8 cellular contexts compared by ENCODE assay signal in genomic region chr7:35694784-35695627, GRCh38. TPM values are rescaled to one million over a fixed set of nuclear protein-coding genes. Genes with fewer than 3 reads are reported as not detected.
DNase-seq lines count a peak whose midpoint lies in the region; ATAC-seq and TF ChIP-seq lines count a peak whose summit lies in the region.

Gene HERPUD2 (minus strand): TSS chr7:35695135. CDS start chr7:35694330, 805 bp downstream.

- H3K36me3 ChIP-seq in suprapubic skin, result no peaks in the 10 kb centered on the region

- peaks cover 30 to 32% of the 10 kb centered on the region in 2 donors for H3K36me3 Mint-ChIP-seq in activated naive CD4-positive, alpha-beta T cell treated with anti-CD3 and anti-CD28 coated beads, Interleukin-2, amount 50 U/mL, for 72 hours

- TF ChIP-seq POLR2A in GM10847 (IDR thresholded peaks at IDR 0.05; ENCODE audit: extremely low read depth, insufficient read length) (peak; percentile 75), suprapubic skin (IDR thresholded peaks at IDR 0.05) (peak in 1 of 2 donors; percentile 83)

- no peaks in the 10 kb centered on the region for H3K27me3 ChIP-seq in suprapubic skin

- peak within 1 kb of the TSS; percentile 97 to 98 for H3K27ac Mint-ChIP-seq in activated naive CD4-positive, alpha-beta T cell treated with anti-CD3 and anti-CD28 coated beads, Interleukin-2, amount 50 U/mL, for 72 hours

- DNase-seq in NCI-H1105 (lab: John Stamatoyannopoulos, UW) (peak; percentile 92), SKM-1 (lab: John Stamatoyannopoulos, UW; ENCODE audit: unreplicated experiment) (peak; percentile 74), glomerular endothelial cell (ENCODE audit: extremely low read depth, low read depth, low spot score) (no peak), occipital lobe (lab: John Stamatoyannopoulos, UW) (peak; percentile 91), suprapubic skin (ENCODE audit: low spot score in 2 of 2) (peak; percentile 95 to 97)
- peak; percentile 87 to 92 for DNase-seq in activated naive CD4-positive, alpha-beta T cell treated with anti-CD3 and anti-CD28 coated beads, Interleukin-2, amount 50 U/mL, for 72 hours (ENCODE audit: low spot score in 2 of 2)

- peaks cover 5 to 7% of the 10 kb centered on the region in 2 donors for H3K9me3 Mint-ChIP-seq in activated naive CD4-positive, alpha-beta T cell treated with anti-CD3 and anti-CD28 coated beads, Interleukin-2, amount 50 U/mL, for 72 hours

- 0% methylated on average over 14 of the region's 73 CpGs for whole genome bisulfite sequencing in suprapubic skin

- TF ChIP-seq EP300 in suprapubic skin (IDR thresholded peaks at IDR 0.05), result no peak

- no peak for TF ChIP-seq CTCF in suprapubic skin (IDR thresholded peaks at IDR 0.05)

- no peaks in the 10 kb centered on the region for H3K9me3 ChIP-seq in suprapubic skin

- peaks cover 46% of the 10 kb centered on the region for H3K4me1 ChIP-seq in suprapubic skin

- peak within 1 kb of the TSS; percentile 85 for H3K4me3 ChIP-seq in suprapubic skin

- H3K27ac ChIP-seq in suprapubic skin, result peak within 1 kb of the TSS; percentile 94

- peak; percentile 95 for ATAC-seq in HG02642 (IDR thresholded peaks at IDR 0.05; ENCODE audit: poor library complexity, unreplicated experiment)
- ATAC-seq in activated naive CD4-positive, alpha-beta T cell treated with anti-CD3 and anti-CD28 coated beads, Interleukin-2, amount 50 U/mL, for 72 hours, result peak; percentile 86 to 89

RNA-seq across cellular contexts. Expression of gene HERPUD2, which starts in this region (rescaled TPM):
- 10 to 100 TPM; 21.9 to 22.3 TPM for total RNA-seq in activated naive CD4-positive, alpha-beta T cell treated with anti-CD3 and anti-CD28 coated beads, Interleukin-2, amount 50 U/mL, for 72 hours
- total RNA-seq in glomerular endothelial cell, result 37.0 and 37.2 TPM in 2 replicates
- 22.5 TPM for total RNA-seq in occipital lobe
- total RNA-seq in suprapubic skin, result 10 to 100 TPM; 35.2 to 59.8 (median 44.3) TPM
